ENCODE assay signal across 1 cellular context in the genomic region with DNA sequence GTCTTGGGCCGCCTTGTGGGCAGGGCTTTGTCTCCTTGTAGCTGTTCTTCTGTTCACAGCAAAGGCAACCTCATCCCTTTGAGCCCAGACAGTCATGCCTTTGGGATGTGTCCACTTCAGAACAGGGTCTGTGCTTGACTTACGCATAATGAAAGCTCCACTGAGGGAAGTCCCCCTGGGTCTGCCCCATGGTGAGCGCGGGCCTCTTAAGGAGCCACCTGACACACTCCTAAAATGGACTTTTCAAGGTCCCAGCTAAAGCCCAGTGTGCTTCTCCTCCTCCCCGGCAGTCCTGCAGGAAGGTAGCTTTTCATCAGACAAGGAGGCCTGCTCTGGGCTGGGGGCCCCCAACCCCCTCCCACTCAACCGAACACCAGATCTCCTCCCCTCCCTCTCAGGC.
TF ChIP-seq lines count a peak whose summit lies in the region.

No MANE protein-coding gene starts in this region.

TF ChIP-seq in GM12878, 131 proteins besides CTCF, POLR2A, EP300 and RAD21:
- no peak for TF ChIP-seq RFX5 (IDR thresholded peaks at IDR 0.05; ENCODE audit: low read depth, low read length)
- TF ChIP-seq, protein P1, sequence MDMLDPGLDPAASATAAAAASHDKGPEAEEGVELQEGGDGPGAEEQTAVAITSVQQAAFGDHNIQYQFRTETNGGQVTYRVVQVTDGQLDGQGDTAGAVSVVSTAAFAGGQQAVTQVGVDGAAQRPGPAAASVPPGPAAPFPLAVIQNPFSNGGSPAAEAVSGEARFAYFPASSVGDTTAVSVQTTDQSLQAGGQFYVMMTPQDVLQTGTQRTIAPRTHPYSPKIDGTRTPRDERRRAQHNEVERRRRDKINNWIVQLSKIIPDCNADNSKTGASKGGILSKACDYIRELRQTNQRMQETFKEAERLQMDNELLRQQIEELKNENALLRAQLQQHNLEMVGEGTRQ (IDR thresholded peaks at IDR 0.05; ENCODE audit: borderline replicate concordance, low read depth, low read length) = no peak
TF ChIP-seq in GM12878: peak in this region for 0.
